16 cellular contexts compared by ENCODE assay signal in the genomic region with DNA sequence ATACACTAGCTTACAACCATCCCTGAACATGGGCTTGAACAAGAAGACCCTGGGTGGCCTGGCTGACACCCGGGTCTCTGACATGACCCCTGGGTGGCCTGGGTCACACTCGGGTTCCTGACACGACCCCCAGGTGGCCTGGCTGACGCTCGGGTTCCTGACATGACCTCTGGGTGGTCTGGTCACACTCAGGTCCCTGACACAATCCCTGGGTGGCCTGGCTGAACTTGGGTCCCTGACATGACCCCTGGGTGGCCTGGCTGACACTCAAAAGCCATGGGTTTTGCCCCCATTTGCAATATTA. TPM values are rescaled to one million over a fixed set of nuclear protein-coding genes. Genes with fewer than 3 reads are reported as not detected.
DNase-seq lines count a peak whose midpoint lies in the region; ATAC-seq and TF ChIP-seq lines count a peak whose summit lies in the region.
"Had no signal": no experiment of that assay in that cellular context is flagged by ENCODE, and none has a peak within 500 bp of the region (broad histone marks: within the 10 kb centered on the region; RNA-seq: fewer than 3 reads in every experiment).

No MANE protein-coding gene starts in this region.

- ATAC-seq in activated T-cell treated with anti-CD3 and anti-CD28 coated beads, Interleukin-2, amount 50 U/mL, for 72 hours (replicated peaks in 1 of 2): no peak
- ATAC-seq in stimulated activated effector memory CD8-positive, alpha-beta T cell treated with anti-CD3 and anti-CD28 coated beads, Interleukin-12 subunit alpha, Interleukin-12 subunit beta, amount 100 ng/mL, for 72 hours: no peak

- no peaks in the 10 kb centered on the region for H3K27me3 Mint-ChIP-seq in activated T-cell treated with anti-CD3 and anti-CD28 coated beads, Interleukin-2, amount 50 U/mL, for 24 hours
- H3K27me3 Mint-ChIP-seq in activated T-cell treated with anti-CD3 and anti-CD28 coated beads, Interleukin-2, amount 50 U/mL, for 72 hours (ENCODE audit: low read depth): no peaks in the 10 kb centered on the region
- H3K27me3 Mint-ChIP-seq in IgD-negative memory B cell: no peaks in the 10 kb centered on the region
- peaks cover 25% of the 10 kb centered on the region for H3K27me3 Mint-ChIP-seq in endothelial cell (ENCODE audit: unreplicated experiment)

- DNase-seq in activated T-cell treated with anti-CD3 and anti-CD28 coated beads, Interleukin-2, amount 50 U/mL, for 24 hours: no peak
- DNase-seq in activated T-cell treated with anti-CD3 and anti-CD28 coated beads, Interleukin-2, amount 50 U/mL, for 72 hours: no peak
- DNase-seq in endothelial cell (ENCODE audit: low spot score) (no peak), SW 1271 (lab: John Stamatoyannopoulos, UW) (no peak), kidney glomerular epithelial cell (lab: John Stamatoyannopoulos, UW) (no peak)
- DNase-seq in stimulated activated effector memory CD8-positive, alpha-beta T cell treated with anti-CD3 and anti-CD28 coated beads, Interleukin-12 subunit alpha, Interleukin-12 subunit beta, amount 100 ng/mL, for 72 hours (ENCODE audit: low spot score in 2 of 2): no peak
- no peak for DNase-seq in stimulated activated CD4-positive, alpha-beta T cell treated with anti-CD3 and anti-CD28 coated beads, Interleukin-4, amount 100 ng/mL, for 1 hour
- DNase-seq: KBM-7, NCI-H1092 treated with DMSO at 0.1 percent for 48 hours, NCI-H1694 treated with DMSO at 0.1 percent for 48 hours, NCI-H69 had no signal

- peaks cover 90% of the 10 kb centered on the region for H3K36me3 Mint-ChIP-seq in activated T-cell treated with anti-CD3 and anti-CD28 coated beads, Interleukin-2, amount 50 U/mL, for 24 hours (ENCODE audit: low read depth)
- peaks cover 16 to 27% of the 10 kb centered on the region in 2 donors for H3K36me3 Mint-ChIP-seq in activated T-cell treated with anti-CD3 and anti-CD28 coated beads, Interleukin-2, amount 50 U/mL, for 72 hours (ENCODE audit: insufficient read depth in 2 of 2)
- no peaks in the 10 kb centered on the region for H3K36me3 Mint-ChIP-seq in IgD-negative memory B cell
- peaks cover 61% of the 10 kb centered on the region for H3K36me3 Mint-ChIP-seq in endothelial cell (ENCODE audit: low read depth, unreplicated experiment)
- peaks cover 96% of the 10 kb centered on the region for H3K36me3 Mint-ChIP-seq in stimulated activated effector memory CD8-positive, alpha-beta T cell treated with anti-CD3 and anti-CD28 coated beads, Interleukin-12 subunit alpha, Interleukin-12 subunit beta, amount 100 ng/mL, for 72 hours

- H3K4me3 Mint-ChIP-seq in activated T-cell treated with anti-CD3 and anti-CD28 coated beads, Interleukin-2, amount 50 U/mL, for 24 hours: no peak overlapping the region
- no peak overlapping the region for H3K4me3 Mint-ChIP-seq in activated T-cell treated with anti-CD3 and anti-CD28 coated beads, Interleukin-2, amount 50 U/mL, for 72 hours
- no peak overlapping the region for H3K4me3 Mint-ChIP-seq in IgD-negative memory B cell
- peak overlapping the region; percentile 42 for H3K4me3 Mint-ChIP-seq in endothelial cell (ENCODE audit: unreplicated experiment)
- no peak overlapping the region for H3K4me3 Mint-ChIP-seq in stimulated activated effector memory CD8-positive, alpha-beta T cell treated with anti-CD3 and anti-CD28 coated beads, Interleukin-12 subunit alpha, Interleukin-12 subunit beta, amount 100 ng/mL, for 72 hours

- H3K4me1 Mint-ChIP-seq in activated T-cell treated with anti-CD3 and anti-CD28 coated beads, Interleukin-2, amount 50 U/mL, for 24 hours (ENCODE audit: low read depth): peaks cover 47% of the 10 kb centered on the region
- H3K4me1 Mint-ChIP-seq in activated T-cell treated with anti-CD3 and anti-CD28 coated beads, Interleukin-2, amount 50 U/mL, for 72 hours (ENCODE audit: low read depth): peaks cover 47% of the 10 kb centered on the region
- H3K4me1 Mint-ChIP-seq in IgD-negative memory B cell (peaks cover 18 to 23% (median 19%) of the 10 kb centered on the region in 3 donors), endothelial cell (ENCODE audit: unreplicated experiment) (peaks cover 4% of the 10 kb centered on the region)
- peaks cover 64% of the 10 kb centered on the region for H3K4me1 Mint-ChIP-seq in stimulated activated effector memory CD8-positive, alpha-beta T cell treated with anti-CD3 and anti-CD28 coated beads, Interleukin-12 subunit alpha, Interleukin-12 subunit beta, amount 100 ng/mL, for 72 hours

- H3K9me3 Mint-ChIP-seq in activated T-cell treated with anti-CD3 and anti-CD28 coated beads, Interleukin-2, amount 50 U/mL, for 24 hours: no peaks in the 10 kb centered on the region
- no peaks in the 10 kb centered on the region for H3K9me3 Mint-ChIP-seq in activated T-cell treated with anti-CD3 and anti-CD28 coated beads, Interleukin-2, amount 50 U/mL, for 72 hours
- H3K9me3 Mint-ChIP-seq in IgD-negative memory B cell: no peaks in the 10 kb centered on the region
- H3K9me3 Mint-ChIP-seq in endothelial cell (ENCODE audit: unreplicated experiment): no peaks in the 10 kb centered on the region
- H3K9me3 Mint-ChIP-seq in stimulated activated effector memory CD8-positive, alpha-beta T cell treated with anti-CD3 and anti-CD28 coated beads, Interleukin-12 subunit alpha, Interleukin-12 subunit beta, amount 100 ng/mL, for 72 hours: no peaks in the 10 kb centered on the region

- peak overlapping the region; percentile 51 for H3K27ac Mint-ChIP-seq in activated T-cell treated with anti-CD3 and anti-CD28 coated beads, Interleukin-2, amount 50 U/mL, for 24 hours
- no peak overlapping the region for H3K27ac Mint-ChIP-seq in activated T-cell treated with anti-CD3 and anti-CD28 coated beads, Interleukin-2, amount 50 U/mL, for 72 hours
- peak overlapping the region in 2 of 3 donors; percentile 76 to 82 for H3K27ac Mint-ChIP-seq in IgD-negative memory B cell
- no peak overlapping the region for H3K27ac Mint-ChIP-seq in endothelial cell (ENCODE audit: unreplicated experiment)
- H3K27ac Mint-ChIP-seq in stimulated activated effector memory CD8-positive, alpha-beta T cell treated with anti-CD3 and anti-CD28 coated beads, Interleukin-12 subunit alpha, Interleukin-12 subunit beta, amount 100 ng/mL, for 72 hours: peak overlapping the region; percentile 89

- TF ChIP-seq CTCF in endothelial cell (IDR thresholded peaks at IDR 0.05; ENCODE audit: unreplicated experiment): no peak

RNA-seq across cellular contexts. Expression of gene PRRT1B, which starts 38.0 kb away (rescaled TPM):
- total RNA-seq in activated T-cell treated with anti-CD3 and anti-CD28 coated beads, Interleukin-2, amount 50 U/mL, for 72 hours: not detected
- not detected for polyA plus RNA-seq in IgD-negative memory B cell
- not detected for total RNA-seq in endothelial cell (ENCODE audit: unreplicated experiment)
- total RNA-seq: A673, Daoy, H4, M059J had no signal

RNA-seq across cellular contexts. Expression of gene UCK1, which starts 52.2 kb away (rescaled TPM):
- 10 to 100 TPM; 19.2 to 29.7 TPM for total RNA-seq in activated T-cell treated with anti-CD3 and anti-CD28 coated beads, Interleukin-2, amount 50 U/mL, for 72 hours
- 26.2 TPM for polyA plus RNA-seq in IgD-negative memory B cell
- 23.0 TPM for total RNA-seq in endothelial cell (ENCODE audit: unreplicated experiment)

Comparison
In these comparisons a context has a peak if more than half of its experiments do, and no peak if none do; other contexts are left out.
1. H3K27ac Mint-ChIP-seq: peak in activated T-cell treated with anti-CD3 and anti-CD28 coated beads, Interleukin-2, amount 50 U/mL, for 24 hours (single experiment), IgD-negative memory B cell (2 of 3) and stimulated activated effector memory CD8-positive, alpha-beta T cell treated with anti-CD3 and anti-CD28 coated beads, Interleukin-12 subunit alpha, Interleukin-12 subunit beta, amount 100 ng/mL, for 72 hours (single experiment); none in activated T-cell treated with anti-CD3 and anti-CD28 coated beads, Interleukin-2, amount 50 U/mL, for 72 hours (single experiment) and endothelial cell (single experiment).